ENCODE assay signal across 18 cellular contexts in genomic region chr11:17259519-17259918, GRCh38. TPM values are rescaled to one million over a fixed set of nuclear protein-coding genes. Genes with fewer than 3 reads are reported as not detected.
A peak's percentile ranks its signal among the peaks of the same experiment; 100 is the strongest.
DNase-seq lines count a peak whose midpoint lies in the region; ATAC-seq and TF ChIP-seq lines count a peak whose summit lies in the region.
"Had no signal": no experiment of that assay in that cellular context is flagged by ENCODE, and none has a peak within 500 bp of the region (broad histone marks: within the 10 kb centered on the region; RNA-seq: fewer than 3 reads in every experiment).

No MANE protein-coding gene starts in this region.

- POLR2A ChIA-PET in PC-3 (lab: Charles Lee; ENCODE audit: unreplicated experiment), result no interaction called here

- H3K9me3 ChIP-seq in PC-3 (ENCODE audit: low read length), result no peaks in the 10 kb centered on the region
- no peaks in the 10 kb centered on the region for H3K9me3 ChIP-seq in left lung
- H3K9me3 ChIP-seq: BLaER1 had no signal

- no TSS peak for BruUV-seq in PC-3 (replicated peaks; lab: Mats Ljungman, UMichigan)

- H3K79me2 ChIP-seq in PC-3 (ENCODE audit: low read length), result no peaks in the 10 kb centered on the region

- H3K27ac ChIP-seq in PC-3 (ENCODE audit: low read length) (no peak overlapping the region), left lung (no peak overlapping the region)
- H3K27ac ChIP-seq: BLaER1 had no signal

- no peak overlapping the region for H3K27ac Mint-ChIP-seq in activated T-cell treated with anti-CD3 and anti-CD28 coated beads, Interleukin-2, amount 50 U/mL, for 72 hours
- H3K27ac Mint-ChIP-seq in stimulated activated effector memory CD8-positive, alpha-beta T cell treated with anti-CD3 and anti-CD28 coated beads, Interleukin-12 subunit alpha, Interleukin-12 subunit beta, amount 100 ng/mL, for 72 hours, result no peak overlapping the region
- H3K27ac Mint-ChIP-seq: CD8-positive, alpha-beta memory T cell; IgD-negative memory B cell had no signal

- no peaks in the 10 kb centered on the region for H3F3A ChIP-seq in PC-3 (ENCODE audit: low read length, unreplicated experiment)

- H3K9ac ChIP-seq in PC-3 (ENCODE audit: low read length), result no peak overlapping the region
- H3K9ac ChIP-seq: BLaER1 had no signal

- intact Hi-C loops in PC-3 (cut with micrococcal nuclease), result no loop called here
- intact Hi-C loops in left lung (cut with DNase I), result no loop called here

- H2AFZ ChIP-seq in PC-3 (ENCODE audit: low read length), result no peak overlapping the region

- H3K36me3 ChIP-seq in PC-3 (ENCODE audit: low read depth, low read length) (no peaks in the 10 kb centered on the region), left lung (no peaks in the 10 kb centered on the region)
- H3K36me3 ChIP-seq: BLaER1 had no signal

- no peak overlapping the region for H3K4me2 ChIP-seq in PC-3 (ENCODE audit: low read length)
- H3K4me2 ChIP-seq: BLaER1 had no signal

- no peak overlapping the region for H3K4me3 Mint-ChIP-seq in activated T-cell treated with anti-CD3 and anti-CD28 coated beads, Interleukin-2, amount 50 U/mL, for 72 hours
- no peak overlapping the region for H3K4me3 Mint-ChIP-seq in stimulated activated effector memory CD8-positive, alpha-beta T cell treated with anti-CD3 and anti-CD28 coated beads, Interleukin-12 subunit alpha, Interleukin-12 subunit beta, amount 100 ng/mL, for 72 hours
- H3K4me3 Mint-ChIP-seq: CD8-positive, alpha-beta memory T cell; IgD-negative memory B cell had no signal

- CTCF ChIA-PET in PC-3 (lab: Charles Lee), result no interaction called here

- H3K9me2 ChIP-seq in PC-3 (replicated peaks; ENCODE audit: low read length), result no peaks in the 10 kb centered on the region

- peaks cover 10% of the 10 kb centered on the region for H3K27me3 Mint-ChIP-seq in activated T-cell treated with anti-CD3 and anti-CD28 coated beads, Interleukin-2, amount 50 U/mL, for 72 hours (ENCODE audit: low read depth)
- H3K27me3 Mint-ChIP-seq: CD8-positive, alpha-beta memory T cell had no signal

- no peak for DNase-seq in activated T-cell treated with anti-CD3 and anti-CD28 coated beads, Interleukin-2, amount 50 U/mL, for 72 hours
- no peak for DNase-seq in activated T-cell treated with anti-CD3 and anti-CD28 coated beads for 4 hours
- peak; percentile 35 for DNase-seq in PC-3
- DNase-seq in epithelial cell of esophagus (ENCODE audit: low read depth), result peak; percentile 80
- DNase-seq in stimulated activated effector memory CD8-positive, alpha-beta T cell treated with anti-CD3 and anti-CD28 coated beads, Interleukin-12 subunit alpha, Interleukin-12 subunit beta, amount 100 ng/mL, for 72 hours (ENCODE audit: low spot score in 2 of 2), result no peak
- no peak for DNase-seq in NCI-H2107 (lab: John Stamatoyannopoulos, UW)
- DNase-seq in NCI-H510A (lab: John Stamatoyannopoulos, UW), result no peak
- DNase-seq in left lung, result no peak
- DNase-seq: CD8-positive, alpha-beta memory T cell; DMS79 treated with DMSO at 0.1 percent for 48 hours; NCI-H187 treated with DMSO at 0.1 percent for 48 hours; NCI-H446; NK-92 treated with Interleukin-12 subunit alpha and Interleukin-12 subunit beta, amount 100 ng/mL, for 24 hours; RPMI8226; SIG-M5 had no signal

- H3K4me1 ChIP-seq in PC-3 (ENCODE audit: insufficient read depth, low read length), result peaks cover 39% of the 10 kb centered on the region
- H3K4me1 ChIP-seq in left lung, result no peaks in the 10 kb centered on the region
- H3K4me1 ChIP-seq: BLaER1 had no signal

- no peaks in the 10 kb centered on the region for H3K9me3 Mint-ChIP-seq in activated T-cell treated with anti-CD3 and anti-CD28 coated beads, Interleukin-2, amount 50 U/mL, for 72 hours
- H3K9me3 Mint-ChIP-seq in stimulated activated effector memory CD8-positive, alpha-beta T cell treated with anti-CD3 and anti-CD28 coated beads, Interleukin-12 subunit alpha, Interleukin-12 subunit beta, amount 100 ng/mL, for 72 hours, result no peaks in the 10 kb centered on the region
- H3K9me3 Mint-ChIP-seq: CD8-positive, alpha-beta memory T cell; IgD-negative memory B cell had no signal

- peak; percentile 54 to 59 for ATAC-seq in activated T-cell treated with anti-CD3 and anti-CD28 coated beads, Interleukin-2, amount 50 U/mL, for 72 hours (replicated peaks in 1 of 2)
- ATAC-seq in PC-3 (no peak), left lung (no peak)
- peak; percentile 38 for ATAC-seq in stimulated activated effector memory CD8-positive, alpha-beta T cell treated with anti-CD3 and anti-CD28 coated beads, Interleukin-12 subunit alpha, Interleukin-12 subunit beta, amount 100 ng/mL, for 72 hours
- ATAC-seq: GM12878 had no signal

- TF ChIP-seq CTCF in PC-3 (conservative IDR thresholded peaks at IDR 0.05; ENCODE audit: low read depth, low read length), result no peak
- no peak for TF ChIP-seq CTCF in epithelial cell of esophagus (IDR thresholded peaks at IDR 0.05; ENCODE audit: insufficient read depth, low read depth, low read length, missing control alignments)
- TF ChIP-seq CTCF in left lung (IDR thresholded peaks at IDR 0.05), result no peak

- H3K36me3 Mint-ChIP-seq in activated T-cell treated with anti-CD3 and anti-CD28 coated beads, Interleukin-2, amount 50 U/mL, for 72 hours (ENCODE audit: insufficient read depth in 2 of 2), result no peaks in the 10 kb centered on the region
- no peaks in the 10 kb centered on the region for H3K36me3 Mint-ChIP-seq in stimulated activated effector memory CD8-positive, alpha-beta T cell treated with anti-CD3 and anti-CD28 coated beads, Interleukin-12 subunit alpha, Interleukin-12 subunit beta, amount 100 ng/mL, for 72 hours
- H3K36me3 Mint-ChIP-seq: CD8-positive, alpha-beta memory T cell had no signal

- H3K4me1 Mint-ChIP-seq in activated T-cell treated with anti-CD3 and anti-CD28 coated beads, Interleukin-2, amount 50 U/mL, for 72 hours (ENCODE audit: low read depth), result peaks cover 29% of the 10 kb centered on the region
- peaks cover 10% of the 10 kb centered on the region for H3K4me1 Mint-ChIP-seq in stimulated activated effector memory CD8-positive, alpha-beta T cell treated with anti-CD3 and anti-CD28 coated beads, Interleukin-12 subunit alpha, Interleukin-12 subunit beta, amount 100 ng/mL, for 72 hours
- H3K4me1 Mint-ChIP-seq: IgD-negative memory B cell had no signal

- H4K20me1 ChIP-seq in PC-3 (ENCODE audit: low read length), result no peaks in the 10 kb centered on the region
- H4K20me1 ChIP-seq: BLaER1 had no signal

- no peak overlapping the region for H3K4me3 ChIP-seq in PC-3 (ENCODE audit: low read length)
- H3K4me3 ChIP-seq in epithelial cell of esophagus (ENCODE audit: low read length), result no peak overlapping the region
- H3K4me3 ChIP-seq in left lung, result no peak overlapping the region
- H3K4me3 ChIP-seq: BLaER1, GM12878 had no signal

- H3K27me3 ChIP-seq in PC-3 (ENCODE audit: low read length) (no peaks in the 10 kb centered on the region), left lung (no peaks in the 10 kb centered on the region)
- H3K27me3 ChIP-seq: BLaER1 had no signal

RNA-seq across cellular contexts. Expression of gene NUCB2, which starts 17.0 kb away (rescaled TPM):
- total RNA-seq in activated T-cell treated with anti-CD3 and anti-CD28 coated beads, Interleukin-2, amount 50 U/mL, for 72 hours, result 10 to 100 TPM; 62.0 to 64.6 TPM
- total RNA-seq in PC-3 (2014; rRNA removed) (23.4 and 27.6 TPM in 2 replicates), left lung (100 to 1,000 TPM; 125 to 132 TPM)

RNA-seq across cellular contexts. Expression of gene PIK3C2A, which starts 51.7 kb away (rescaled TPM):
- total RNA-seq in activated T-cell treated with anti-CD3 and anti-CD28 coated beads, Interleukin-2, amount 50 U/mL, for 72 hours, result 10 to 100 TPM; 23.6 to 26.6 TPM
- 30.1 and 35.0 TPM in 2 replicates for total RNA-seq in PC-3 (2014; rRNA removed)
- total RNA-seq in left lung, result 10 to 100 TPM; 77.9 to 78.2 TPM

Comparison
In these comparisons a context has a peak if more than half of its experiments do, and no peak if none do; other contexts are left out.
1. ATAC-seq: peak in activated T-cell treated with anti-CD3 and anti-CD28 coated beads, Interleukin-2, amount 50 U/mL, for 72 hours (2 of 2) and stimulated activated effector memory CD8-positive, alpha-beta T cell treated with anti-CD3 and anti-CD28 coated beads, Interleukin-12 subunit alpha, Interleukin-12 subunit beta, amount 100 ng/mL, for 72 hours (single experiment); none in PC-3 (single experiment) and left lung (single experiment).
2. DNase-seq: peak in PC-3 (single experiment) and epithelial cell of esophagus (single experiment); none in activated T-cell treated with anti-CD3 and anti-CD28 coated beads, Interleukin-2, amount 50 U/mL, for 72 hours (0 of 2), activated T-cell treated with anti-CD3 and anti-CD28 coated beads for 4 hours (single experiment), stimulated activated effector memory CD8-positive, alpha-beta T cell treated with anti-CD3 and anti-CD28 coated beads, Interleukin-12 subunit alpha, Interleukin-12 subunit beta, amount 100 ng/mL, for 72 hours (0 of 2), NCI-H2107 (single experiment), NCI-H510A (single experiment) and left lung (0 of 2).